14 cellular contexts compared by ENCODE assay signal in the genomic region with DNA sequence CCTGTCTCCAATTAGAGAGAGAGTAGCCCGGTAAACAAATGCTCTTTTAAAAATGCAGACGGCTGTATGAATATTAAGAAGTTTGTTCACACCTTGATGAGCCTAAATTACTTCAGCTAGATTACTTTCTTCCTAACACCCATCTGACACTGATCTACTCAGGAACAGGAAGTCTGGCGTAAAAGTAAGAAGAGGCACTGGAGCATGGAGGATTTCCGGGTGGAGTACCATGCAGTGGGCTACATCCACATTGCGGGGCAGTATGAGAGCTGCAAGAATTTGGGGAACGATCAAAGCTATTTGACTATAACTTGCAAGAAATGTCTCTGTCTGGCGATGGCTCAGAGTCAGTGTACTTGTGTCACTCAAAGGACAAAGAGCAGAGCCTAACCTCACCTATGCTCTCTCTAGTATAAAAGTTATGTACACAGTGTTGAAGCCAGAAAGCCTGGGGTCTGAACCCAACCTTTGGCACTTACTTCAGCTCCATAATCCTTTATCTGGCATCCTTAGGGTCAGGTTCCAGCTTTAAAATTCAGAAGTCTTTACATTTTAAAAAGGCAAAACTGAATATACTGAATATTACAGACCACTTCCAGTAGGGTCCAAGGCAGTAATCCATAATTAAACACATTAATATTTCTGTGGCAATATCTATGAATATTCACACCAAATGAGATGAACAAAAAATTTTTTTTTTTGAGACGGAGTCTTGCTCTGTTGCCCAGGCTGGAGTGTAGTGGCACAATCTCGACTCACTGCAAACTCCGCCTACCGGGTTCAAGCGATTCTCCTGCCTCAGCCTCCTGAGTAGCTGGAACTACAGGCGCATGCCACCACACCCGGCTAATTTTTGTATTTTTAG. TPM values are rescaled to one million over a fixed set of nuclear protein-coding genes. Genes with fewer than 3 reads are reported as not detected.
A peak's percentile ranks its signal among the peaks of the same experiment; 100 is the strongest.
DNase-seq lines count a peak whose midpoint lies in the region; ATAC-seq and TF ChIP-seq lines count a peak whose summit lies in the region.
"Had no signal": no experiment of that assay in that cellular context is flagged by ENCODE, and none has a peak within 500 bp of the region (broad histone marks: within the 10 kb centered on the region; RNA-seq: fewer than 3 reads in every experiment).

No MANE protein-coding gene starts in this region.

- TF ChIP-seq CTCF in IMR-90 (conservative IDR thresholded peaks at IDR 0.05; ENCODE audit: low read depth, low read length) (no peak), psoas muscle (IDR thresholded peaks at IDR 0.05) (no peak), tibial nerve (IDR thresholded peaks at IDR 0.05) (no peak)

- H2BK15ac ChIP-seq in IMR-90 (ENCODE audit: low read depth, low read length) (no peak overlapping the region), mesendoderm (replicated peaks; ENCODE audit: low read depth) (no peak overlapping the region)

- H3K36me3 ChIP-seq in IMR-90 (ENCODE audit: control insufficient read depth, insufficient read depth, low read length) (peaks cover 9% of the 10 kb centered on the region), mesendoderm (ENCODE audit: control insufficient read depth, insufficient read depth, low read length) (peaks cover 3% of the 10 kb centered on the region), psoas muscle (ENCODE audit: insufficient read depth in 1 of 2, low read depth in 1 of 2) (peaks cover 4 to 41% of the 10 kb centered on the region in 2 donors), tibial nerve (peaks cover 0 to 54% (median 4%) of the 10 kb centered on the region in 3 donors)

- H2AFZ ChIP-seq in IMR-90 (replicated peaks; ENCODE audit: low read length, poor library complexity) = no peak overlapping the region

- H3K9me3 ChIP-seq in IMR-90 (ENCODE audit: control insufficient read depth, insufficient read depth, low read length) (no peaks in the 10 kb centered on the region), psoas muscle (no peaks in the 10 kb centered on the region), tibial nerve (no peaks in the 10 kb centered on the region)
- H3K9me3 ChIP-seq: left ventricle myocardium inferior had no signal

- H2BK20ac ChIP-seq in IMR-90 (ENCODE audit: low read depth, low read length) = no peak overlapping the region

- TF ChIP-seq RAD21 in IMR-90 (IDR thresholded peaks at IDR 0.05; ENCODE audit: low read length) = no peak

- no peaks in the 10 kb centered on the region; the same call in 1 of the 2 replicates for H4K20me1 ChIP-seq in IMR-90 (ENCODE audit: insufficient read depth, low read length)

- H4K91ac ChIP-seq in IMR-90 (ENCODE audit: insufficient read depth, low read depth, low read length) = no peak overlapping the region

- dilution Hi-C loops in IMR-90 (cut with HindIII; ENCODE audit: low sequenced_read_pairs, unreplicated experiment) = no loop called here

- H3K79me1 ChIP-seq in IMR-90 (ENCODE audit: low read depth in 1 of 2, low read length in 2 of 2) (peaks cover 27 to 30% of the 10 kb centered on the region in 2 experiments), mesendoderm (ENCODE audit: low read length) (no peaks in the 10 kb centered on the region)

- no TSS peak for BruUV-seq in IMR-90 (replicated peaks; lab: Mats Ljungman, UMichigan)

- no peak for TF ChIP-seq EP300 in tibial nerve (IDR thresholded peaks at IDR 0.05)

- CTCF ChIA-PET in IMR-90 (lab: Yijun Ruan, JAX) = no interaction called here

- H3K23ac ChIP-seq in IMR-90 (ENCODE audit: low read depth, low read length) = peak overlapping the region; percentile 20; the same call in 1 of the 2 replicates
- H3K23ac ChIP-seq in mesendoderm (ENCODE audit: low read length) = no peak overlapping the region

- 100% methylated on average over 1 of the region's 14 CpGs; no CpG with 5 or more reads in 1 of the 2 experiments for WGBS in IMR-90 (ENCODE audit: extremely low coverage in 2 of 2, insufficient read length in 1 of 2), 2 experiments
- no CpG with 5 or more reads among the region's 14 CpGs for WGBS in mesendoderm (ENCODE audit: extremely low coverage, insufficient coverage, low lambda C conversion rate)
- WGBS in psoas muscle, 3 donors = 90 to 91% (median 91%) methylated on average over 14 of the region's 14 CpGs
- WGBS in tibial nerve, 2 donors = 93 to 94% methylated on average over 14 of the region's 14 CpGs

- 0 out of 2 replicates have a peak, but pooled peaks cover 3% of the 10 kb centered on the region for H3K9me1 ChIP-seq in IMR-90 (ENCODE audit: insufficient read depth, low read length)

- H3K27me3 ChIP-seq in IMR-90 (ENCODE audit: control insufficient read depth, insufficient read depth, low read length) = no peaks in the 10 kb centered on the region
- no peaks in the 10 kb centered on the region for H3K27me3 ChIP-seq in mesendoderm (ENCODE audit: insufficient read depth, low read length, poor library complexity)
- no peaks in the 10 kb centered on the region for H3K27me3 ChIP-seq in psoas muscle (ENCODE audit: insufficient read depth in 3 of 3, low read length in 2 of 3)
- no peaks in the 10 kb centered on the region for H3K27me3 ChIP-seq in tibial nerve

- in situ Hi-C loops in IMR-90 (cut with MboI; ENCODE audit: low sequenced_read_pairs) = no loop called here

- DNase-seq in IMR-90 (no peak), mesendoderm (no peak), LoVo (ENCODE audit: low spot score) (no peak), MV-4-11 (lab: John Stamatoyannopoulos, UW) (no peak), psoas muscle (no peak), tibial nerve (ENCODE audit: low spot score in 2 of 2) (no peak)
- DNase-seq: activated naive CD4-positive, alpha-beta T cell treated with anti-CD3 and anti-CD28 coated beads, Interleukin-2, amount 10 ng/mL, durations not matched to agents 7 days and 5 days; head of caudate nucleus; left ventricle myocardium inferior; NCI-H1048; nucleus accumbens; RPMI8226 had no signal

- no peak overlapping the region for H3K18ac ChIP-seq in IMR-90 (ENCODE audit: low read depth, low read length)
- peak overlapping the region; percentile 33 for H3K18ac ChIP-seq in mesendoderm (ENCODE audit: low read length)

- H3K4ac ChIP-seq in IMR-90 (ENCODE audit: low read depth, low read length) = no peak overlapping the region
- H3K4ac ChIP-seq in mesendoderm (ENCODE audit: low read depth, low read length) = no peak overlapping the region

- no peak overlapping the region for H2AK9ac ChIP-seq in IMR-90 (replicated peaks; ENCODE audit: low read depth, low read length, poor library complexity)

- peak; percentile 77 for ATAC-seq in GM18499 (IDR thresholded peaks at IDR 0.05; ENCODE audit: insufficient read depth, unreplicated experiment)
- ATAC-seq in GM21619 (IDR thresholded peaks at IDR 0.05; ENCODE audit: unreplicated experiment) = peak; percentile 80
- ATAC-seq in IMR-90 (ENCODE audit: low read depth) = no peak
- ATAC-seq in psoas muscle = no peak

- H3K9ac ChIP-seq in IMR-90 (ENCODE audit: low read depth, low read length) (no peak overlapping the region), mesendoderm (ENCODE audit: low read length) (no peak overlapping the region)

- no peak overlapping the region for H3K56ac ChIP-seq in IMR-90 (ENCODE audit: extremely low read depth, insufficient read depth, low read length)
- H3K56ac ChIP-seq in mesendoderm (ENCODE audit: low read length) = no peak overlapping the region

- TF ChIP-seq POLR2A in IMR-90 (IDR thresholded peaks at IDR 0.05; ENCODE audit: low read depth, low read length) (no peak), tibial nerve (IDR thresholded peaks at IDR 0.05) (no peak)

- H3K4me2 ChIP-seq in IMR-90 (ENCODE audit: low read depth, low read length) = no peak overlapping the region
- H3K4me2 ChIP-seq in mesendoderm (ENCODE audit: low read length) = no peak overlapping the region

- H3K27ac ChIP-seq in IMR-90 (ENCODE audit: insufficient read depth, low read length) (no peak overlapping the region), mesendoderm (ENCODE audit: low read depth, low read length) (no peak overlapping the region), psoas muscle (no peak overlapping the region), tibial nerve (no peak overlapping the region)
- H3K27ac ChIP-seq: left ventricle myocardium inferior had no signal

- POLR2A ChIA-PET in IMR-90 (lab: Charles Lee; ENCODE audit: unreplicated experiment) = no interaction called here

- no peak overlapping the region for H3K14ac ChIP-seq in IMR-90 (replicated peaks; ENCODE audit: low read depth, low read length)

- H4K8ac ChIP-seq in IMR-90 (ENCODE audit: low read depth in 2 of 2, low read length in 2 of 2) (no peak overlapping the region), mesendoderm (ENCODE audit: low read depth, low read length) (no peak overlapping the region)

- no peak overlapping the region for H4K5ac ChIP-seq in IMR-90 (ENCODE audit: low read depth, low read length)
- H4K5ac ChIP-seq in mesendoderm (ENCODE audit: low read length) = no peak overlapping the region

- no peak overlapping the region for H3K4me3 ChIP-seq in IMR-90 (ENCODE audit: insufficient read depth, low read depth, low read length)
- no peak overlapping the region for H3K4me3 ChIP-seq in mesendoderm (ENCODE audit: low read length)
- H3K4me3 ChIP-seq in psoas muscle = no peak overlapping the region
- no peak overlapping the region for H3K4me3 ChIP-seq in tibial nerve
- H3K4me3 ChIP-seq: left ventricle myocardium inferior had no signal

- intact Hi-C loops in IMR-90 (cut with micrococcal nuclease) (no loop called here), psoas muscle (cut with DNase I) (no loop called here)

- no peak overlapping the region for H2BK120ac ChIP-seq in IMR-90 (ENCODE audit: low read depth, low read length)
- H2BK120ac ChIP-seq in mesendoderm (ENCODE audit: low read depth, low read length) = no peak overlapping the region

- H2AK5ac ChIP-seq in IMR-90 (ENCODE audit: low read depth, low read length) (no peak overlapping the region), mesendoderm (ENCODE audit: low read length) (no peak overlapping the region)

- H2BK5ac ChIP-seq in IMR-90 (ENCODE audit: low read depth, low read length, poor library complexity, severe bottlenecking) (no peak overlapping the region), mesendoderm (ENCODE audit: low read length) (no peak overlapping the region)

- no peaks in the 10 kb centered on the region for H3K79me2 ChIP-seq in mesendoderm (ENCODE audit: control insufficient read depth, insufficient read depth, low read length)

- H3K4me1 ChIP-seq in IMR-90 (ENCODE audit: control insufficient read depth, insufficient read depth, low read length) (no peaks in the 10 kb centered on the region), mesendoderm (ENCODE audit: control insufficient read depth, low read depth, low read length) (no peaks in the 10 kb centered on the region), psoas muscle (peaks cover 37% of the 10 kb centered on the region), tibial nerve (peaks cover 0 to 11% (median 3%) of the 10 kb centered on the region in 4 donors)

TF ChIP-seq in IMR-90, 13 proteins besides CTCF, POLR2A, EP300 and RAD21 (continues in another document):
- TF ChIP-seq MAFK (IDR thresholded peaks at IDR 0.05; ENCODE audit: low read depth, low read length) = no peak

RNA-seq across cellular contexts. Expression of gene GNPAT, which starts 7.9 kb away (rescaled TPM):
- total RNA-seq in IMR-90 (2012; rRNA removed) (36.0 and 43.9 TPM in 2 replicates), psoas muscle (10 to 100 TPM; 65.8 to 77.6 (median 73.4) TPM), tibial nerve (10 to 100 TPM; 21.8 to 38.2 (median 33.3) TPM)
- polyA plus RNA-seq in IMR-90 (2012; rRNA removed) (12.3 and 17.2 TPM in 2 replicates), psoas muscle (100 to 1,000 TPM in 1 of 3 donors, 10 to 100 TPM in 2; 45.5 to 112 (median 70.9) TPM)
- 4.7 and 5.7 TPM in 2 replicates for polyA plus RNA-seq in IMR-90 (2012; cell fraction: cytosol; rRNA removed)
- 4.5 and 24.3 TPM in 2 replicates for polyA plus RNA-seq in IMR-90 (2012; cell fraction: nucleus; rRNA removed; ENCODE audit: low replicate concordance)
- polyA plus RNA-seq in mesendoderm (2013, experiment 1 of 2) = 38.1 TPM
- 37.3 TPM for polyA plus RNA-seq in mesendoderm (2013, experiment 2 of 2)

Comparison
In these comparisons a context has a peak if more than half of its experiments do, and no peak if none do; other contexts are left out.
1. ATAC-seq: peak in GM18499 (single experiment) and GM21619 (single experiment); none in IMR-90 (single experiment) and psoas muscle (0 of 4).